ENCODE assay signal across 1 cellular context in genomic region chr5:39220280-39221030, GRCh38.
A peak's percentile ranks its signal among the peaks of the same experiment; 100 is the strongest.
TF ChIP-seq lines count a peak whose summit lies in the region.

No MANE protein-coding gene starts in this region.

TF ChIP-seq in K562, 482 proteins besides CTCF, POLR2A, EP300 and RAD21 (continued from another document):
- TF ChIP-seq CREB5 (CRISPR knock-in tag; IDR thresholded peaks at IDR 0.05) (no peak), CHD2 (IDR thresholded peaks at IDR 0.05; ENCODE audit: low read depth, low read length) (no peak), ZNF699 (CRISPR knock-in tag; IDR thresholded peaks at IDR 0.05; ENCODE audit: insufficient replicate concordance) (no peak), ZNF512 (tag; IDR thresholded peaks at IDR 0.05) (peak; percentile 95)
